Comparison of ENCODE assay signal across 20 cellular contexts in the genomic region with DNA sequence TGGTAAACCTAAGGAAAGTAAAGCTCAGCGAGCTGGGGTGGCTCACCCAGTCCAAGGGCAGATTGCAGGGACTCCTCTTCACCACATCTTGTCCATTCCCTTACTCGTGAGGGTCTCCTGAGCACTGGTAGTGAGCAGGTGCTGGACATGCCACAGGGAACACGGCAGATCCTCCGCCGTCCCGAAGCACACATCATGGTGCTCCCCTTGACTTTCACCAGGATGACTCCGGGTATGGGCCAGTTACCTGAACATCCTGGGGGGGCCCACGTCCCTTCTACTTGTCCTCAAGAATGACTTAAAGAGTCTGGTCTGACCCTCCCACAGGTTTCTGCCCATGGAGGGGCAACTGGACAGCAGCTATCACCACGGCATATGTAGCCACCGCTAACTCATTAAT. TPM values are rescaled to one million over a fixed set of nuclear protein-coding genes. Genes with fewer than 3 reads are reported as not detected.
"Had no signal": no experiment of that assay in that cellular context is flagged by ENCODE, and none has a peak within 500 bp of the region (broad histone marks: within the 10 kb centered on the region; RNA-seq: fewer than 3 reads in every experiment).

No MANE protein-coding gene starts in this region.

- ATAC-seq: left colon; mucosa of descending colon; naive thymus-derived CD8-positive, alpha-beta T cell; psoas muscle; stimulated activated naive B cell treated with anti-CD40 and anti-IgM and Interleukin-4, amounts not matched to agents 10 μg/mL and 1 μg/mL and 100 μg/mL, for 72 hours had no signal

- H3K27me3 ChIP-seq: brain microvascular endothelial cell, tibial nerve had no signal

- H3K4me1 ChIP-seq: psoas muscle had no signal

- H3K9me3 ChIP-seq: mucosa of descending colon, psoas muscle, tibial nerve had no signal

- H3K27ac ChIP-seq: brain microvascular endothelial cell, epithelial cell of prostate, psoas muscle, tibial nerve had no signal

- DNase-seq: activated CD4-positive, alpha-beta memory T cell treated with anti-CD3 and anti-CD28 coated beads, Interleukin-2, amount 10 ng/mL, durations not matched to agents 7 days and 5 days; activated gamma-delta T cell treated with Interleukin-2 at 50 U/mL for 16 hours; activated naive CD8-positive, alpha-beta T cell treated with anti-CD3 and anti-CD28 coated beads, Interleukin-2, amount 10 ng/mL, durations not matched to agents 7 days and 5 days; activated T-cell treated with anti-CD3 and anti-CD28 coated beads, Interleukin-2, amount 50 U/mL, for 48 hours; anterior cingulate cortex; brain microvascular endothelial cell; cerebellar nuclear complex; effector memory CD4-positive, alpha-beta T cell; foreskin melanocyte; immature natural killer cell; mammary epithelial cell; stimulated activated CD4-positive, alpha-beta T cell treated with anti-CD3 and anti-CD28 coated beads, Interleukin-4, amount 100 ng/mL, for 1 hour; stimulated activated naive B cell treated with anti-CD40 and anti-IgM and Interleukin-4, amounts not matched to agents 10 μg/mL and 1 μg/mL and 100 μg/mL, for 72 hours; T-helper 9 cell had no signal

- H3K4me3 ChIP-seq: mucosa of descending colon, psoas muscle, tibial nerve had no signal

RNA-seq across cellular contexts. Expression of gene RASGRP2, which starts 42.4 kb away (rescaled TPM):
- polyA plus RNA-seq: mammary epithelial cell had no signal
